Comparison of ENCODE assay signal across 8 cellular contexts in the genomic region with DNA sequence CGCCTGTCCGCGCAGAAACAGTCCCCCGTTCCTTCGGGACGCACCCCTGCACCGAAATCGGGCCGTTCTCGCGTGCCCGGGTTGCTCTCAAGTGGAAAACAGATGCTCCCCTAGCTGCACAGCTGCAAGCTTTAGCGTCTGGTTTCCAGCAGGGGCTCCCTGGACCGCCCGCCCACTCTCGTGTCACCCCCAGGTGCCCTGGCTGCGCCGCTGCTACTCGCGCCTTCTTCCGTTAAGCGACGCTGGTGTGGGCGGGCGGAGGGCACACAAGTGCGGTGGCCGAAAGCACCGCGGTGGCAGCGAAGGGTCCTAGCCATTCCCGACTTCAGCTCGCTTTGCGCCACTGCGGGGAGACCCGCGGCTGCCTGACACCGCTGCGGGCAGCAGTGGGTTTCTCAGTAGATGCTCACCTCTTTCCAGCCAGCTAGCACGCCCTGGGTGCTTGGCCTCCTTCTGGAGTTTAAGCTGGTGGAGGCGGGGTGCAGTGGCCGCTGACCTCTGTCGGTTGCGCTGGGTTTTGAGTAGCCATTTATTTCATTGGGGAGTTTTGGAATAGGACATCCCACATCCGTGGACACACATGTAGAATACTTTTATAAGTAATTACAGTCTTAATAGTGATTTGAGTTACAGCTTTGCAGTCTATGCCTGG. TPM values are rescaled to one million over a fixed set of nuclear protein-coding genes. Genes with fewer than 3 reads are reported as not detected.
DNase-seq lines count a peak whose midpoint lies in the region; ATAC-seq, FAIRE-seq and TF ChIP-seq lines count a peak whose summit lies in the region.

No MANE protein-coding gene starts in this region.

- in situ Hi-C loops in GM13977 (cut with MboI; ENCODE audit: low pct_unique_long_range_greater_than_20kb, low sequenced_read_pairs, unreplicated experiment): no loop called here

- peak overlapping the region; percentile 92 for H3K4me3 ChIP-seq in NB4 (ENCODE audit: low read depth, low read length)
- peak overlapping the region; percentile 95 for H3K4me3 ChIP-seq in WERI-Rb-1 (ENCODE audit: low read depth, low read length)
- peak overlapping the region; percentile 97 for H3K4me3 ChIP-seq in bronchial epithelial cell (ENCODE audit: low read depth, low read length)

- peak; percentile 41 for TF ChIP-seq POLR2A in NB4 (IDR thresholded peaks at IDR 0.05; ENCODE audit: extremely low read depth, insufficient read length)

- no peak for FAIRE-seq in bronchial epithelial cell (lab: Jason Lieb, UNC)

- H3K36me3 ChIP-seq in WERI-Rb-1 (peaks cover 13% of the 10 kb centered on the region), bronchial epithelial cell (ENCODE audit: control insufficient read depth, insufficient read depth, low read length) (peaks cover 2% of the 10 kb centered on the region)

- DNase-seq in GM13977 (ENCODE audit: low spot score): peak; percentile 64
- DNase-seq in NB4 (ENCODE audit: low read depth): peak; percentile 82
- DNase-seq in WERI-Rb-1: peak; percentile 83
- DNase-seq in bronchial epithelial cell (ENCODE audit: low read depth): peak; percentile 18
- DNase-seq in stimulated activated CD4-positive, alpha-beta T cell treated with anti-CD3 and anti-CD28 coated beads, Interleukin-2, amount 100 ng/mL, for 4 hours (ENCODE audit: low read depth): peak; percentile 54
- DNase-seq in GOT3 (lab: John Stamatoyannopoulos, UW): no peak

- H3K27ac ChIP-seq in WERI-Rb-1 (peak overlapping the region; percentile 94), layer of hippocampus (ENCODE audit: low read depth, low read length) (peak overlapping the region; percentile 97)

- ATAC-seq in HG02588 (IDR thresholded peaks at IDR 0.05; ENCODE audit: unreplicated experiment): peak; percentile 57

- H3K27me3 ChIP-seq in WERI-Rb-1 (ENCODE audit: insufficient read depth, low read depth, severe bottlenecking): no peaks in the 10 kb centered on the region
- no peaks in the 10 kb centered on the region for H3K27me3 ChIP-seq in bronchial epithelial cell (ENCODE audit: control insufficient read depth, insufficient read depth, low read length)
- H3K27me3 ChIP-seq in layer of hippocampus (ENCODE audit: control insufficient read depth, insufficient read depth, low read length): no peaks in the 10 kb centered on the region

- H3K9me3 ChIP-seq in WERI-Rb-1 (ENCODE audit: severe bottlenecking): no peaks in the 10 kb centered on the region

- TF ChIP-seq CTCF in GM13977 (IDR thresholded peaks at IDR 0.05; ENCODE audit: extremely low read depth, insufficient read depth, missing control alignments) (peak; percentile 10), NB4 (IDR thresholded peaks at IDR 0.05; ENCODE audit: low read depth, low read length) (no peak), WERI-Rb-1 (IDR thresholded peaks at IDR 0.05; ENCODE audit: low read depth, low read length) (peak; percentile 41; the same call in 1 of the 2 replicates), bronchial epithelial cell (IDR thresholded peaks at IDR 0.05; ENCODE audit: insufficient read depth, low read length, severe bottlenecking) (peak; percentile 16)

RNA-seq across cellular contexts. Expression of gene ZNF407, which starts 0.8 kb away (rescaled TPM):
- 10.0 and 11.5 TPM in 2 replicates for total RNA-seq in bronchial epithelial cell
